28 cellular contexts compared by ENCODE assay signal in genomic region chr20:60349418-60349817, GRCh38.
"Had no signal": no experiment of that assay in that cellular context is flagged by ENCODE, and none has a peak within 500 bp of the region (broad histone marks: within the 10 kb centered on the region; RNA-seq: fewer than 3 reads in every experiment).

No MANE protein-coding gene starts in this region.

- H3K27ac ChIP-seq: colonic mucosa, esophagus muscularis mucosa, foreskin keratinocyte, heart right ventricle, left lung, neural progenitor cell, prostate gland, right atrium auricular region, sigmoid colon, testis, tibial artery had no signal

- H3K4me3 Mint-ChIP-seq: dendritic cell treated with granulocyte-macrophage colony-stimulating factor and Interleukin-4, amounts not matched to agents 40 ng/mL and 50 ng/mL, for 4 days; mesothelial cell of epicardium; naive B cell; natural killer cell treated with Interleukin-12 subunit alpha and Interleukin-12 subunit beta and Interleukin-15 and Interleukin-18, amount 100 ng/mL, for 72 hours; neural progenitor cell; stimulated activated memory B cell treated with anti-CD40 and anti-IgM and Interleukin-4, amounts not matched to agents 10 μg/mL and 1 μg/mL and 100 μg/mL, for 72 hours; type B pancreatic cell had no signal

- H3K9me3 Mint-ChIP-seq: dendritic cell treated with granulocyte-macrophage colony-stimulating factor and Interleukin-4, amounts not matched to agents 40 ng/mL and 50 ng/mL, for 4 days; mesothelial cell of epicardium; natural killer cell treated with Interleukin-12 subunit alpha and Interleukin-12 subunit beta and Interleukin-15 and Interleukin-18, amount 100 ng/mL, for 72 hours; neural progenitor cell had no signal

- H3K9ac ChIP-seq: neural progenitor cell had no signal

- H3K27ac Mint-ChIP-seq: dendritic cell treated with granulocyte-macrophage colony-stimulating factor and Interleukin-4, amounts not matched to agents 40 ng/mL and 50 ng/mL, for 4 days; mesothelial cell of epicardium; naive B cell; natural killer cell treated with Interleukin-12 subunit alpha and Interleukin-12 subunit beta and Interleukin-15 and Interleukin-18, amount 100 ng/mL, for 72 hours; neural progenitor cell; stimulated activated memory B cell treated with anti-CD40 and anti-IgM and Interleukin-4, amounts not matched to agents 10 μg/mL and 1 μg/mL and 100 μg/mL, for 72 hours; type B pancreatic cell had no signal

- H3K4me1 ChIP-seq: colonic mucosa, esophagus muscularis mucosa, foreskin keratinocyte, heart right ventricle, left lung, neural progenitor cell, prostate gland, right atrium auricular region, sigmoid colon, testis, tibial artery had no signal

- ATAC-seq: foreskin keratinocyte; heart right ventricle; left cardiac atrium; left lung; mucosa of descending colon; natural killer cell treated with Interleukin-12 subunit alpha and Interleukin-12 subunit beta and Interleukin-15 and Interleukin-18, amount 100 ng/mL, for 72 hours; stimulated activated memory B cell treated with anti-CD40 and anti-IgM and Interleukin-4, amounts not matched to agents 10 μg/mL and 1 μg/mL and 100 μg/mL, for 72 hours; stimulated activated naive CD8-positive, alpha-beta T cell treated with anti-CD3 and anti-CD28 coated beads, Interleukin-15, Interleukin-2, amounts not matched to agents 100 U/mL and 50 U/mL, for 24 hours had no signal

- H3K36me3 ChIP-seq: colonic mucosa, esophagus muscularis mucosa, heart right ventricle, left lung, neural progenitor cell, prostate gland, right atrium auricular region, sigmoid colon, tibial artery had no signal

- H3K4me1 Mint-ChIP-seq: mesothelial cell of epicardium; stimulated activated memory B cell treated with anti-CD40 and anti-IgM and Interleukin-4, amounts not matched to agents 10 μg/mL and 1 μg/mL and 100 μg/mL, for 72 hours had no signal

- H3K9me3 ChIP-seq: colonic mucosa, esophagus muscularis mucosa, heart right ventricle, left lung, prostate gland, right atrium auricular region, sigmoid colon, testis, tibial artery had no signal

- H3K4me2 ChIP-seq: neural progenitor cell had no signal

- H3K4me3 ChIP-seq: colonic mucosa, esophagus muscularis mucosa, heart right ventricle, left lung, mucosa of descending colon, neural progenitor cell, prostate gland, right atrium auricular region, sigmoid colon, testis, tibial artery had no signal

- H2AFZ ChIP-seq: neural progenitor cell had no signal

- H3K27me3 ChIP-seq: colonic mucosa, foreskin keratinocyte, left lung, neural progenitor cell, right atrium auricular region, sigmoid colon, testis, tibial artery had no signal

- H3K36me3 Mint-ChIP-seq: mesothelial cell of epicardium; naive B cell; natural killer cell treated with Interleukin-12 subunit alpha and Interleukin-12 subunit beta and Interleukin-15 and Interleukin-18, amount 100 ng/mL, for 72 hours; neural progenitor cell; stimulated activated memory B cell treated with anti-CD40 and anti-IgM and Interleukin-4, amounts not matched to agents 10 μg/mL and 1 μg/mL and 100 μg/mL, for 72 hours; type B pancreatic cell had no signal

- H3K27me3 Mint-ChIP-seq: dendritic cell treated with granulocyte-macrophage colony-stimulating factor and Interleukin-4, amounts not matched to agents 40 ng/mL and 50 ng/mL, for 4 days; naive B cell; natural killer cell treated with Interleukin-12 subunit alpha and Interleukin-12 subunit beta and Interleukin-15 and Interleukin-18, amount 100 ng/mL, for 72 hours; stimulated activated memory B cell treated with anti-CD40 and anti-IgM and Interleukin-4, amounts not matched to agents 10 μg/mL and 1 μg/mL and 100 μg/mL, for 72 hours; type B pancreatic cell had no signal

- FAIRE-seq: endothelial cell of umbilical vein, islet of Langerhans had no signal

- DNase-seq: colonic mucosa; effector CD8-positive, alpha-beta T cell; foreskin keratinocyte; glutamatergic neuron; heart right ventricle; hippocampal formation; left cardiac atrium; left lung; mesenchymal stem cell; mucosa of descending colon; naive B cell; sigmoid colon; stimulated activated CD4-positive, alpha-beta T cell treated with anti-CD3 and anti-CD28 coated beads, Interleukin-2, amount 100 ng/mL, for 24 hours; stimulated activated CD4-positive, alpha-beta T cell treated with anti-CD3 and anti-CD28 coated beads, Interleukin-4, amount 100 ng/mL, for 24 hours; stimulated activated naive CD8-positive, alpha-beta T cell treated with anti-CD3 and anti-CD28 coated beads, Interleukin-15, Interleukin-2, amounts not matched to agents 100 U/mL and 50 U/mL, for 24 hours; testis; tibial artery had no signal
